ENCODE assay signal across 8 cellular contexts in genomic region chr4:86935833-86936721, GRCh38. TPM values are rescaled to one million over a fixed set of nuclear protein-coding genes. Genes with fewer than 3 reads are reported as not detected.
DNase-seq lines count a peak whose midpoint lies in the region; ATAC-seq and TF ChIP-seq lines count a peak whose summit lies in the region.

No MANE protein-coding gene starts in this region.

- no peaks in the 10 kb centered on the region for H3K36me3 ChIP-seq in iPS-18a (ENCODE audit: control insufficient read depth, low read depth, low read length)
- H3K36me3 ChIP-seq in smooth muscle cell (ENCODE audit: low read depth): no peaks in the 10 kb centered on the region

- peak overlapping the region; percentile 89 for H3K4me2 ChIP-seq in smooth muscle cell

- no peak for TF ChIP-seq CTCF in astrocyte of the cerebellum (IDR thresholded peaks at IDR 0.05; ENCODE audit: low read depth, low read length, missing control alignments)
- TF ChIP-seq CTCF in smooth muscle cell (IDR thresholded peaks at IDR 0.05; ENCODE audit: borderline replicate concordance, insufficient read depth, poor library complexity, severe bottlenecking): no peak

- in situ Hi-C loops in astrocyte of the cerebellum (cut with HindIII; ENCODE audit: low sequenced_read_pairs): no loop called here

- H3K27ac Mint-ChIP-seq in IgD-negative memory B cell: peak overlapping the region; percentile 88 to 94 (median 88)

- peak overlapping the region; percentile 87 for H2AFZ ChIP-seq in smooth muscle cell (ENCODE audit: low read depth)

- WGBS in smooth muscle cell (ENCODE audit: low lambda C conversion rate): 3% methylated on average over 36 of the region's 36 CpGs

- no peaks in the 10 kb centered on the region for H3K9me3 ChIP-seq in iPS-18a (ENCODE audit: control insufficient read depth, low read depth, low read length)
- H3K9me3 ChIP-seq in smooth muscle cell (replicated peaks; ENCODE audit: low read depth): no peaks in the 10 kb centered on the region

- H3K27me3 ChIP-seq in iPS-18a (ENCODE audit: control insufficient read depth, insufficient read depth, low read length) (no peaks in the 10 kb centered on the region), smooth muscle cell (ENCODE audit: low read depth) (no peaks in the 10 kb centered on the region)

- peak overlapping the region; percentile 79 for H3K9ac ChIP-seq in iPS-18a (ENCODE audit: low read length)
- H3K9ac ChIP-seq in smooth muscle cell (ENCODE audit: low read depth): peak overlapping the region; percentile 77

- H4K20me1 ChIP-seq in smooth muscle cell (ENCODE audit: low read depth): peaks cover 3% of the 10 kb centered on the region

- H3K4me1 Mint-ChIP-seq in IgD-negative memory B cell: peaks cover 42 to 48% (median 47%) of the 10 kb centered on the region in 3 donors

- no peaks in the 10 kb centered on the region for H3F3A ChIP-seq in smooth muscle cell (ENCODE audit: low read depth)

- H3K4me1 ChIP-seq in iPS-18a (ENCODE audit: control insufficient read depth, low read depth, low read length): peaks cover 31% of the 10 kb centered on the region
- peaks cover 16% of the 10 kb centered on the region for H3K4me1 ChIP-seq in smooth muscle cell (ENCODE audit: low read depth)

- no peaks in the 10 kb centered on the region for H3K36me3 Mint-ChIP-seq in IgD-negative memory B cell

- peaks cover 8% of the 10 kb centered on the region for H3K79me2 ChIP-seq in smooth muscle cell (ENCODE audit: low read depth)

- peak overlapping the region; percentile 76 for H3K27ac ChIP-seq in iPS-18a (ENCODE audit: low read length)
- peak overlapping the region; percentile 84 for H3K27ac ChIP-seq in smooth muscle cell (ENCODE audit: low read depth)

- peak; percentile 33 for ATAC-seq in GM21529 (IDR thresholded peaks at IDR 0.05; ENCODE audit: unreplicated experiment)

- H3K4me3 ChIP-seq in astrocyte of the cerebellum (ENCODE audit: low read depth, low read length) (peak overlapping the region; percentile 70), iPS-18a (ENCODE audit: low read length) (peak overlapping the region; percentile 94), smooth muscle cell (peak overlapping the region; percentile 84)

- no peaks in the 10 kb centered on the region for H3K27me3 Mint-ChIP-seq in IgD-negative memory B cell

- H3K9me3 Mint-ChIP-seq in IgD-negative memory B cell: no peaks in the 10 kb centered on the region

- peak overlapping the region; percentile 89 to 96 (median 93) for H3K4me3 Mint-ChIP-seq in IgD-negative memory B cell

- peak; percentile 76 for DNase-seq in EH (ENCODE audit: low read depth)
- DNase-seq in T-helper 22 cell (ENCODE audit: low read depth): peak; percentile 63
- no peak for DNase-seq in astrocyte of the cerebellum (ENCODE audit: low read depth)
- DNase-seq in smooth muscle cell (lab: John Stamatoyannopoulos, UW; ENCODE audit: unreplicated experiment): peak; percentile 40
- no peak for DNase-seq in globus pallidus (ENCODE audit: low spot score)

RNA-seq across cellular contexts. Expression of gene AFF1, which starts 1.3 kb away (rescaled TPM):
- polyA plus RNA-seq in IgD-negative memory B cell: 18.8 TPM
- 17.7 and 22.0 TPM in 2 replicates for total RNA-seq in smooth muscle cell
- polyA plus RNA-seq in smooth muscle cell: 6.6 and 12.7 TPM in 2 replicates

RNA-seq across cellular contexts. Expression of gene C4orf36, which starts 43.9 kb away (rescaled TPM):
- polyA plus RNA-seq in IgD-negative memory B cell (not detected), smooth muscle cell (not detected in 2 replicates)
- 1.3 and 5.1 TPM in 2 replicates for total RNA-seq in smooth muscle cell

Comparison
In these comparisons a context has a peak if more than half of its experiments do, and no peak if none do; other contexts are left out.
1. DNase-seq: peak in EH (single experiment), T-helper 22 cell (single experiment) and smooth muscle cell (single experiment); none in astrocyte of the cerebellum (single experiment) and globus pallidus (single experiment).
2. Peak in every context shown above with its lines, with median percentiles within 50 percentile points of each other: H3K4me3 ChIP-seq.